ENCODE assay signal across 1 cellular context in genomic region chr17:38415250-38416194, GRCh38.
A peak's percentile ranks its signal among the peaks of the same experiment; 100 is the strongest.
TF ChIP-seq lines count a peak whose summit lies in the region.

No MANE protein-coding gene starts in this region.

TF ChIP-seq in HepG2, 621 proteins besides CTCF, POLR2A, EP300 and RAD21 (continued from another document and continues in another):
- TF ChIP-seq HNF1A (IDR thresholded peaks at IDR 0.05; ENCODE audit: low read depth) (no peak), HNF1A (CRISPR knock-in tag; IDR thresholded peaks at IDR 0.05; ENCODE audit: borderline replicate concordance) (no peak), SOX6 (IDR thresholded peaks at IDR 0.05) (no peak), SOX6 (CRISPR knock-in tag; IDR thresholded peaks at IDR 0.05) (peak; percentile 96), NFYC (CRISPR knock-in tag; IDR thresholded peaks at IDR 0.05) (0 out of 2 replicates have a peak, but pooled peaks have one; percentile 3), SMAD9 (CRISPR knock-in tag; IDR thresholded peaks at IDR 0.05) (no peak), SP4 (CRISPR knock-in tag; IDR thresholded peaks at IDR 0.05) (peak; percentile 64; the same call in 1 of the 2 replicates), ZNF703 (CRISPR knock-in tag; IDR thresholded peaks at IDR 0.05; ENCODE audit: borderline replicate concordance) (peak; percentile 68; the same call in 1 of the 2 replicates), MED1 (CRISPR knock-in tag; IDR thresholded peaks at IDR 0.05) (peak; percentile 68), SSRP1 (CRISPR knock-in tag; IDR thresholded peaks at IDR 0.05) (peak; percentile 31; the same call in 1 of the 2 replicates), ZNF101 (CRISPR knock-in tag; IDR thresholded peaks at IDR 0.05; ENCODE audit: borderline replicate concordance, low read depth) (no peak), ZNF546 (CRISPR knock-in tag; conservative IDR thresholded peaks at IDR 0.05) (peak; percentile 77; the same call in 1 of the 2 replicates), ZSCAN30 (CRISPR knock-in tag; IDR thresholded peaks at IDR 0.05) (no peak), ARNTL (CRISPR knock-in tag; IDR thresholded peaks at IDR 0.05) (0 out of 2 replicates have a peak, but pooled peaks have one; percentile 18), TAF15 (IDR thresholded peaks at IDR 0.05; ENCODE audit: low read depth, low read length, poor library complexity, severe bottlenecking) (peak; percentile 67), ZNF230 (CRISPR knock-in tag; IDR thresholded peaks at IDR 0.05) (peak; percentile 82), KDM2A (CRISPR knock-in tag; IDR thresholded peaks at IDR 0.05; ENCODE audit: borderline replicate concordance, low read depth) (no peak), ZNF333 (CRISPR knock-in tag; IDR thresholded peaks at IDR 0.05; ENCODE audit: borderline replicate concordance) (no peak), GATA4 (IDR thresholded peaks at IDR 0.05; ENCODE audit: borderline replicate concordance, low read depth) (0 out of 2 replicates have a peak, but pooled peaks have one; percentile 5), ATM (IDR thresholded peaks at IDR 0.05; ENCODE audit: borderline replicate concordance) (no peak), NR1H2 (CRISPR knock-in tag; IDR thresholded peaks at IDR 0.05; ENCODE audit: borderline replicate concordance, low read depth) (no peak), ZNF614 (CRISPR knock-in tag; IDR thresholded peaks at IDR 0.05; ENCODE audit: borderline replicate concordance) (0 out of 2 replicates have a peak, but pooled peaks have one; percentile 47), ZNF446 (CRISPR knock-in tag; IDR thresholded peaks at IDR 0.05) (no peak), ZNF33B (CRISPR knock-in tag; IDR thresholded peaks at IDR 0.05) (no peak; the same call in 1 of the 2 replicates), ZNF747 (CRISPR knock-in tag; IDR thresholded peaks at IDR 0.05; ENCODE audit: borderline replicate concordance) (peak; percentile 67; the same call in 1 of the 2 replicates), NCOR1 (IDR thresholded peaks at IDR 0.05; ENCODE audit: borderline replicate concordance, low read length) (no peak), ZNF550 (CRISPR knock-in tag; IDR thresholded peaks at IDR 0.05; ENCODE audit: borderline replicate concordance) (no peak), ZFP41 (CRISPR knock-in tag; IDR thresholded peaks at IDR 0.05; ENCODE audit: borderline replicate concordance) (no peak; the same call in 1 of the 2 replicates), SIN3A (IDR thresholded peaks at IDR 0.05; ENCODE audit: borderline replicate concordance, low read depth, low read length) (no peak), POLR2AphosphoS2 (IDR thresholded peaks at IDR 0.05; ENCODE audit: low read depth, low read length) (no peak), IKZF1 (IDR thresholded peaks at IDR 0.05) (no peak), ZBTB7A (CRISPR knock-in tag; IDR thresholded peaks at IDR 0.05) (peak; percentile 100), NFIB (CRISPR knock-in tag; IDR thresholded peaks at IDR 0.05; ENCODE audit: borderline replicate concordance) (no peak), JUND (CRISPR knock-in tag; IDR thresholded peaks at IDR 0.05) (peak; percentile 63; the same call in 1 of the 2 replicates), ZNF615 (CRISPR knock-in tag; IDR thresholded peaks at IDR 0.05; ENCODE audit: borderline replicate concordance) (no peak), NONO (IDR thresholded peaks at IDR 0.05) (no peak), NONO (CRISPR knock-in tag; conservative IDR thresholded peaks at IDR 0.05) (peak; percentile 56; the same call in 1 of the 2 replicates)
- TF ChIP-seq, protein P1, sequence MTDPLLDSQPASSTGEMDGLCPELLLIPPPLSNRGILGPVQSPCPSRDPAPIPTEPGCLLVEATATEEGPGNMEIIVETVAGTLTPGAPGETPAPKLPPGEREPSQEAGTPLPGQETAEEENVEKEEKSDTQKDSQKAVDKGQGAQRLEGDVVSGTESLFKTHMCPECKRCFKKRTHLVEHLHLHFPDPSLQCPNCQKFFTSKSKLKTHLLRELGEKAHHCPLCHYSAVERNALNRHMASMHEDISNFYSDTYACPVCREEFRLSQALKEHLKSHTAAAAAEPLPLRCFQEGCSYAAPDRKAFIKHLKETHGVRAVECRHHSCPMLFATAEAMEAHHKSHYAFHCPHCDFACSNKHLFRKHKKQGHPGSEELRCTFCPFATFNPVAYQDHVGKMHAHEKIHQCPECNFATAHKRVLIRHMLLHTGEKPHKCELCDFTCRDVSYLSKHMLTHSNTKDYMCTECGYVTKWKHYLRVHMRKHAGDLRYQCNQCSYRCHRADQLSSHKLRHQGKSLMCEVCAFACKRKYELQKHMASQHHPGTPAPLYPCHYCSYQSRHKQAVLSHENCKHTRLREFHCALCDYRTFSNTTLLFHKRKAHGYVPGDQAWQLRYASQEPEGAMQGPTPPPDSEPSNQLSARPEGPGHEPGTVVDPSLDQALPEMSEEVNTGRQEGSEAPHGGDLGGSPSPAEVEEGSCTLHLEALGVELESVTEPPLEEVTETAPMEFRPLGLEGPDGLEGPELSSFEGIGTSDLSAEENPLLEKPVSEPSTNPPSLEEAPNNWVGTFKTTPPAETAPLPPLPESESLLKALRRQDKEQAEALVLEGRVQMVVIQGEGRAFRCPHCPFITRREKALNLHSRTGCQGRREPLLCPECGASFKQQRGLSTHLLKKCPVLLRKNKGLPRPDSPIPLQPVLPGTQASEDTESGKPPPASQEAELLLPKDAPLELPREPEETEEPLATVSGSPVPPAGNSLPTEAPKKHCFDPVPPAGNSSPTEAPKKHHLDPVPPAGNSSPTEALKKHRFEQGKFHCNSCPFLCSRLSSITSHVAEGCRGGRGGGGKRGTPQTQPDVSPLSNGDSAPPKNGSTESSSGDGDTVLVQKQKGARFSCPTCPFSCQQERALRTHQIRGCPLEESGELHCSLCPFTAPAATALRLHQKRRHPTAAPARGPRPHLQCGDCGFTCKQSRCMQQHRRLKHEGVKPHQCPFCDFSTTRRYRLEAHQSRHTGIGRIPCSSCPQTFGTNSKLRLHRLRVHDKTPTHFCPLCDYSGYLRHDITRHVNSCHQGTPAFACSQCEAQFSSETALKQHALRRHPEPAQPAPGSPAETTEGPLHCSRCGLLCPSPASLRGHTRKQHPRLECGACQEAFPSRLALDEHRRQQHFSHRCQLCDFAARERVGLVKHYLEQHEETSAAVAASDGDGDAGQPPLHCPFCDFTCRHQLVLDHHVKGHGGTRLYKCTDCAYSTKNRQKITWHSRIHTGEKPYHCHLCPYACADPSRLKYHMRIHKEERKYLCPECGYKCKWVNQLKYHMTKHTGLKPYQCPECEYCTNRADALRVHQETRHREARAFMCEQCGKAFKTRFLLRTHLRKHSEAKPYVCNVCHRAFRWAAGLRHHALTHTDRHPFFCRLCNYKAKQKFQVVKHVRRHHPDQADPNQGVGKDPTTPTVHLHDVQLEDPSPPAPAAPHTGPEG (CRISPR knock-in tag; IDR thresholded peaks at IDR 0.05), result no peak; the same call in 1 of the 2 replicates
- TF ChIP-seq, protein P2, sequence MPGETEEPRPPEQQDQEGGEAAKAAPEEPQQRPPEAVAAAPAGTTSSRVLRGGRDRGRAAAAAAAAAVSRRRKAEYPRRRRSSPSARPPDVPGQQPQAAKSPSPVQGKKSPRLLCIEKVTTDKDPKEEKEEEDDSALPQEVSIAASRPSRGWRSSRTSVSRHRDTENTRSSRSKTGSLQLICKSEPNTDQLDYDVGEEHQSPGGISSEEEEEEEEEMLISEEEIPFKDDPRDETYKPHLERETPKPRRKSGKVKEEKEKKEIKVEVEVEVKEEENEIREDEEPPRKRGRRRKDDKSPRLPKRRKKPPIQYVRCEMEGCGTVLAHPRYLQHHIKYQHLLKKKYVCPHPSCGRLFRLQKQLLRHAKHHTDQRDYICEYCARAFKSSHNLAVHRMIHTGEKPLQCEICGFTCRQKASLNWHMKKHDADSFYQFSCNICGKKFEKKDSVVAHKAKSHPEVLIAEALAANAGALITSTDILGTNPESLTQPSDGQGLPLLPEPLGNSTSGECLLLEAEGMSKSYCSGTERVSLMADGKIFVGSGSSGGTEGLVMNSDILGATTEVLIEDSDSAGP (CRISPR knock-in tag; IDR thresholded peaks at IDR 0.05; ENCODE audit: borderline replicate concordance), result peak; percentile 55; the same call in 1 of the 2 replicates
- TF ChIP-seq, protein P3, sequence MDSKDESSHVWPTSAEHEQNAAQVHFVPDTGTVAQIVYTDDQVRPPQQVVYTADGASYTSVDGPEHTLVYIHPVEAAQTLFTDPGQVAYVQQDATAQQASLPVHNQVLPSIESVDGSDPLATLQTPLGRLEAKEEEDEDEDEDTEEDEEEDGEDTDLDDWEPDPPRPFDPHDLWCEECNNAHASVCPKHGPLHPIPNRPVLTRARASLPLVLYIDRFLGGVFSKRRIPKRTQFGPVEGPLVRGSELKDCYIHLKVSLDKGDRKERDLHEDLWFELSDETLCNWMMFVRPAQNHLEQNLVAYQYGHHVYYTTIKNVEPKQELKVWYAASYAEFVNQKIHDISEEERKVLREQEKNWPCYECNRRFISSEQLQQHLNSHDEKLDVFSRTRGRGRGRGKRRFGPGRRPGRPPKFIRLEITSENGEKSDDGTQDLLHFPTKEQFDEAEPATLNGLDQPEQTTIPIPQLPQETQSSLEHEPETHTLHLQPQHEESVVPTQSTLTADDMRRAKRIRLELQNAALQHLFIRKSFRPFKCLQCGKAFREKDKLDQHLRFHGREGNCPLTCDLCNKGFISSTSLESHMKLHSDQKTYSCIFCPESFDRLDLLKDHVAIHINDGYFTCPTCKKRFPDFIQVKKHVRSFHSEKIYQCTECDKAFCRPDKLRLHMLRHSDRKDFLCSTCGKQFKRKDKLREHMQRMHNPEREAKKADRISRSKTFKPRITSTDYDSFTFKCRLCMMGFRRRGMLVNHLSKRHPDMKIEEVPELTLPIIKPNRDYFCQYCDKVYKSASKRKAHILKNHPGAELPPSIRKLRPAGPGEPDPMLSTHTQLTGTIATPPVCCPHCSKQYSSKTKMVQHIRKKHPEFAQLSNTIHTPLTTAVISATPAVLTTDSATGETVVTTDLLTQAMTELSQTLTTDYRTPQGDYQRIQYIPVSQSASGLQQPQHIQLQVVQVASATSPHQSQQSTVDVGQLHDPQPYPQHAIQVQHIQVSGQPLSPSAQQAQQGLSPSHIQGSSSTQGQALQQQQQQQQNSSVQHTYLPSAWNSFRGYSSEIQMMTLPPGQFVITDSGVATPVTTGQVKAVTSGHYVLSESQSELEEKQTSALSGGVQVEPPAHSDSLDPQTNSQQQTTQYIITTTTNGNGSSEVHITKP (CRISPR knock-in tag; IDR thresholded peaks at IDR 0.05; ENCODE audit: low read depth), result no peak; the same call in 1 of the 2 replicates
- TF ChIP-seq, protein P4, sequence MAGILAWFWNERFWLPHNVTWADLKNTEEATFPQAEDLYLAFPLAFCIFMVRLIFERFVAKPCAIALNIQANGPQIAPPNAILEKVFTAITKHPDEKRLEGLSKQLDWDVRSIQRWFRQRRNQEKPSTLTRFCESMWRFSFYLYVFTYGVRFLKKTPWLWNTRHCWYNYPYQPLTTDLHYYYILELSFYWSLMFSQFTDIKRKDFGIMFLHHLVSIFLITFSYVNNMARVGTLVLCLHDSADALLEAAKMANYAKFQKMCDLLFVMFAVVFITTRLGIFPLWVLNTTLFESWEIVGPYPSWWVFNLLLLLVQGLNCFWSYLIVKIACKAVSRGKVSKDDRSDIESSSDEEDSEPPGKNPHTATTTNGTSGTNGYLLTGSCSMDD (CRISPR knock-in tag; IDR thresholded peaks at IDR 0.05), result no peak
- TF ChIP-seq, protein P5, sequence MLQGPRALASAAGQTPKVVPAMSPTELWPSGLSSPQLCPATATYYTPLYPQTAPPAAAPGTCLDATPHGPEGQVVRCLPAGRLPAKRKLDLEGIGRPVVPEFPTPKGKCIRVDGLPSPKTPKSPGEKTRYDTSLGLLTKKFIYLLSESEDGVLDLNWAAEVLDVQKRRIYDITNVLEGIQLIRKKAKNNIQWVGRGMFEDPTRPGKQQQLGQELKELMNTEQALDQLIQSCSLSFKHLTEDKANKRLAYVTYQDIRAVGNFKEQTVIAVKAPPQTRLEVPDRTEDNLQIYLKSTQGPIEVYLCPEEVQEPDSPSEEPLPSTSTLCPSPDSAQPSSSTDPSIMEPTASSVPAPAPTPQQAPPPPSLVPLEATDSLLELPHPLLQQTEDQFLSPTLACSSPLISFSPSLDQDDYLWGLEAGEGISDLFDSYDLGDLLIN (CRISPR knock-in tag; IDR thresholded peaks at IDR 0.05; ENCODE audit: borderline replicate concordance), result no peak
- TF ChIP-seq, protein P6, sequence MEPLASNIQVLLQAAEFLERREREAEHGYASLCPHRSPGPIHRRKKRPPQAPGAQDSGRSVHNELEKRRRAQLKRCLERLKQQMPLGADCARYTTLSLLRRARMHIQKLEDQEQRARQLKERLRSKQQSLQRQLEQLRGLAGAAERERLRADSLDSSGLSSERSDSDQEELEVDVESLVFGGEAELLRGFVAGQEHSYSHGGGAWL (CRISPR knock-in tag; IDR thresholded peaks at IDR 0.05), result peak; percentile 65; the same call in 1 of the 2 replicates
